10 cellular contexts compared by ENCODE assay signal in genomic region chr1:94949681-94950661, GRCh38. TPM values are rescaled to one million over a fixed set of nuclear protein-coding genes. Genes with fewer than 3 reads are reported as not detected.
DNase-seq lines count a peak whose midpoint lies in the region; ATAC-seq and TF ChIP-seq lines count a peak whose summit lies in the region.
"Had no signal": no experiment of that assay in that cellular context is flagged by ENCODE, and none has a peak within 500 bp of the region (broad histone marks: within the 10 kb centered on the region; RNA-seq: fewer than 3 reads in every experiment).

No MANE protein-coding gene starts in this region.

- peak overlapping the region; percentile 24; the same call in 1 of the 2 replicates for H3K27ac Mint-ChIP-seq in HFFc6
- peak overlapping the region; percentile 53 for H3K27ac Mint-ChIP-seq in stimulated activated effector memory CD8-positive, alpha-beta T cell treated with anti-CD3 and anti-CD28 coated beads, Interleukin-12 subunit alpha, Interleukin-12 subunit beta, amount 100 ng/mL, for 72 hours
- H3K27ac Mint-ChIP-seq: activated CD4-positive, alpha-beta memory T cell treated with anti-CD3 and anti-CD28 coated beads for 36 hours had no signal

- WGBS in right cardiac atrium, result 62% methylated on average over 4 of the region's 4 CpGs

- peak; percentile 81 for DNase-seq in HFFc6
- peak; percentile 84 for DNase-seq in NCI-H2196 (lab: John Stamatoyannopoulos, UW; ENCODE audit: unreplicated experiment)
- peak; percentile 44 for DNase-seq in astrocyte of the hippocampus (ENCODE audit: low read depth, low spot score)
- DNase-seq in stimulated activated effector memory CD8-positive, alpha-beta T cell treated with anti-CD3 and anti-CD28 coated beads, Interleukin-12 subunit alpha, Interleukin-12 subunit beta, amount 100 ng/mL, for 72 hours (ENCODE audit: low spot score in 2 of 2), result no peak
- no peak for DNase-seq in right cardiac atrium
- no peak for DNase-seq in ascending aorta (ENCODE audit: low spot score in 2 of 2)
- DNase-seq: activated CD4-positive, alpha-beta memory T cell treated with anti-CD3 and anti-CD28 coated beads for 36 hours; erythroblast had no signal

- peaks cover 50% of the 10 kb centered on the region for H3K4me1 Mint-ChIP-seq in HFFc6 (ENCODE audit: low read depth)
- no peaks in the 10 kb centered on the region for H3K4me1 Mint-ChIP-seq in stimulated activated effector memory CD8-positive, alpha-beta T cell treated with anti-CD3 and anti-CD28 coated beads, Interleukin-12 subunit alpha, Interleukin-12 subunit beta, amount 100 ng/mL, for 72 hours

- no peak overlapping the region for H3K27ac ChIP-seq in right cardiac atrium (ENCODE audit: low read length)
- H3K27ac ChIP-seq in ascending aorta, result no peak overlapping the region

- H3K36me3 ChIP-seq in ascending aorta, result no peaks in the 10 kb centered on the region

- intact Hi-C loops in right cardiac atrium (cut with DNase I), result no loop called here
- intact Hi-C loops in ascending aorta (cut with DNase I), result no loop called here

- peaks cover 4% of the 10 kb centered on the region for H3K4me1 ChIP-seq in right cardiac atrium (ENCODE audit: control insufficient read depth, insufficient read depth, low read length)
- H3K4me1 ChIP-seq in ascending aorta, result peaks cover 0 to 8% of the 10 kb centered on the region in 2 donors

- H3K27me3 ChIP-seq in right cardiac atrium (ENCODE audit: control insufficient read depth, insufficient read depth) (no peaks in the 10 kb centered on the region), ascending aorta (no peaks in the 10 kb centered on the region)

- H3K27me3 Mint-ChIP-seq in HFFc6 (ENCODE audit: insufficient read depth), result peaks cover 2% of the 10 kb centered on the region; the same call in 1 of the 2 replicates

- H3K9me3 ChIP-seq in right cardiac atrium (ENCODE audit: control insufficient read depth, low read length) (no peaks in the 10 kb centered on the region), ascending aorta (no peaks in the 10 kb centered on the region)

- peaks cover 4% of the 10 kb centered on the region; the same call in 1 of the 2 replicates for H3K9me3 Mint-ChIP-seq in HFFc6
- H3K9me3 Mint-ChIP-seq in stimulated activated effector memory CD8-positive, alpha-beta T cell treated with anti-CD3 and anti-CD28 coated beads, Interleukin-12 subunit alpha, Interleukin-12 subunit beta, amount 100 ng/mL, for 72 hours, result no peaks in the 10 kb centered on the region
- H3K9me3 Mint-ChIP-seq: activated CD4-positive, alpha-beta memory T cell treated with anti-CD3 and anti-CD28 coated beads for 36 hours had no signal

- no peak for TF ChIP-seq CTCF in HFFc6 (IDR thresholded peaks at IDR 0.05)
- no peak for TF ChIP-seq CTCF in ascending aorta (IDR thresholded peaks at IDR 0.05)

- H3K4me3 ChIP-seq in right cardiac atrium (ENCODE audit: low read length), result no peak overlapping the region
- no peak overlapping the region for H3K4me3 ChIP-seq in ascending aorta

- H3K36me3 Mint-ChIP-seq in HFFc6 (ENCODE audit: low read depth), result peaks cover 6% of the 10 kb centered on the region; the same call in 1 of the 2 replicates
- H3K36me3 Mint-ChIP-seq in stimulated activated effector memory CD8-positive, alpha-beta T cell treated with anti-CD3 and anti-CD28 coated beads, Interleukin-12 subunit alpha, Interleukin-12 subunit beta, amount 100 ng/mL, for 72 hours, result no peaks in the 10 kb centered on the region
- H3K36me3 Mint-ChIP-seq: activated CD4-positive, alpha-beta memory T cell treated with anti-CD3 and anti-CD28 coated beads for 36 hours had no signal

- no peak overlapping the region for H3K4me3 Mint-ChIP-seq in HFFc6
- no peak overlapping the region for H3K4me3 Mint-ChIP-seq in stimulated activated effector memory CD8-positive, alpha-beta T cell treated with anti-CD3 and anti-CD28 coated beads, Interleukin-12 subunit alpha, Interleukin-12 subunit beta, amount 100 ng/mL, for 72 hours
- H3K4me3 Mint-ChIP-seq: activated CD4-positive, alpha-beta memory T cell treated with anti-CD3 and anti-CD28 coated beads for 36 hours had no signal

- no peak for ATAC-seq in stimulated activated effector memory CD8-positive, alpha-beta T cell treated with anti-CD3 and anti-CD28 coated beads, Interleukin-12 subunit alpha, Interleukin-12 subunit beta, amount 100 ng/mL, for 72 hours
- ATAC-seq in GM18873 (IDR thresholded peaks at IDR 0.05; ENCODE audit: low FRiP score, unreplicated experiment), result no peak
- ATAC-seq in right cardiac atrium, result no peak
- ATAC-seq in GM19395 (IDR thresholded peaks at IDR 0.05; ENCODE audit: unreplicated experiment), result no peak

RNA-seq across cellular contexts. Expression of gene CNN3, which starts 23.1 kb away (rescaled TPM):
- 100 to 1,000 TPM; 210 to 253 (median 232) TPM for total RNA-seq in HFFc6 (2021; fragmentation: NEBNext Ultra II Directional; extraction: Animal tissue kit (Norgen Biotek cat#: 25700))
- total RNA-seq in right cardiac atrium (100 to 1,000 TPM; 105 to 162 (median 112) TPM), ascending aorta (362 TPM)
- 61.2 TPM for polyA plus RNA-seq in right cardiac atrium

Comparison
In these comparisons a context has a peak if more than half of its experiments do, and no peak if none do; other contexts are left out.
1. DNase-seq: peak in HFFc6 (single experiment), NCI-H2196 (single experiment) and astrocyte of the hippocampus (single experiment); none in stimulated activated effector memory CD8-positive, alpha-beta T cell treated with anti-CD3 and anti-CD28 coated beads, Interleukin-12 subunit alpha, Interleukin-12 subunit beta, amount 100 ng/mL, for 72 hours (0 of 2), right cardiac atrium (0 of 3) and ascending aorta (0 of 2).